22 cellular contexts compared by ENCODE assay signal in genomic region chr14:68918612-68919011, GRCh38.
DNase-seq lines count a peak whose midpoint lies in the region; ATAC-seq, FAIRE-seq and TF ChIP-seq lines count a peak whose summit lies in the region.
"Had no signal": no experiment of that assay in that cellular context is flagged by ENCODE, and none has a peak within 500 bp of the region (broad histone marks: within the 10 kb centered on the region; RNA-seq: fewer than 3 reads in every experiment).

No MANE protein-coding gene starts in this region.

- H3K9me3 Mint-ChIP-seq in CD4-positive, CD25-positive, alpha-beta regulatory T cell: peaks cover 0 to 2% (median 0%) of the 10 kb centered on the region in 7 donors
- H3K9me3 Mint-ChIP-seq in CD8-positive, alpha-beta T cell: no peaks in the 10 kb centered on the region
- no peaks in the 10 kb centered on the region for H3K9me3 Mint-ChIP-seq in chondrocyte (ENCODE audit: low read depth)
- H3K9me3 Mint-ChIP-seq: stimulated activated effector memory CD8-positive, alpha-beta T cell treated with anti-CD3 and anti-CD28 coated beads, Interleukin-12 subunit alpha, Interleukin-12 subunit beta, amount 100 ng/mL, for 72 hours had no signal

- intact Hi-C loops in CD8-positive, alpha-beta T cell (cut with DNase I, micrococcal nuclease): loop anchor here in 1 of 2 experiments (1.0 to 2.0 kb wide), 2 partner anchors 10 to 20 kb away; no protein-coding TSS in a partner anchor
- intact Hi-C loops in pancreas (cut with DNase I): loop anchor here in 1 of 3 donors (10.0 kb wide), 2 partner anchors 86 to 176 kb away; no protein-coding TSS in a partner anchor

- H3K27ac Mint-ChIP-seq in CD4-positive, CD25-positive, alpha-beta regulatory T cell: peak overlapping the region in 2 of 3 donors; percentile 34 to 42
- H3K27ac Mint-ChIP-seq in CD8-positive, alpha-beta T cell: peak overlapping the region; percentile 89
- H3K27ac Mint-ChIP-seq in chondrocyte (ENCODE audit: unreplicated experiment): peak overlapping the region; percentile 86
- H3K27ac Mint-ChIP-seq: memory B cell; stimulated activated effector memory CD8-positive, alpha-beta T cell treated with anti-CD3 and anti-CD28 coated beads, Interleukin-12 subunit alpha, Interleukin-12 subunit beta, amount 100 ng/mL, for 72 hours had no signal

- CTCF ChIA-PET in CD8-positive, alpha-beta T cell (lab: Charles Lee): no interaction called here

- H3K27me3 Mint-ChIP-seq in CD4-positive, CD25-positive, alpha-beta regulatory T cell: peaks cover 6% of the 10 kb centered on the region
- H3K27me3 Mint-ChIP-seq in CD8-positive, alpha-beta T cell (ENCODE audit: low read depth): no peaks in the 10 kb centered on the region
- H3K27me3 Mint-ChIP-seq in chondrocyte (ENCODE audit: low read depth): no peaks in the 10 kb centered on the region
- H3K27me3 Mint-ChIP-seq: CD8-positive, alpha-beta memory T cell had no signal

- peaks cover 18% of the 10 kb centered on the region for H3K36me3 ChIP-seq in CD4-positive, CD25-positive, alpha-beta regulatory T cell (ENCODE audit: control insufficient read depth, insufficient read depth, low read length)
- H3K36me3 ChIP-seq in CD8-positive, alpha-beta T cell (ENCODE audit: insufficient read depth, low read length): peaks cover 37% of the 10 kb centered on the region
- peaks cover 0 to 8% (median 0%) of the 10 kb centered on the region in 3 donors for H3K36me3 ChIP-seq in pancreas

- H3K4me1 Mint-ChIP-seq in CD4-positive, CD25-positive, alpha-beta regulatory T cell: peaks cover 0 to 49% (median 5%) of the 10 kb centered on the region in 4 donors
- H3K4me1 Mint-ChIP-seq in CD8-positive, alpha-beta T cell (ENCODE audit: low read depth): peaks cover 60% of the 10 kb centered on the region
- peaks cover 76% of the 10 kb centered on the region for H3K4me1 Mint-ChIP-seq in chondrocyte (ENCODE audit: low read depth)
- H3K4me1 Mint-ChIP-seq: memory B cell; stimulated activated effector memory CD8-positive, alpha-beta T cell treated with anti-CD3 and anti-CD28 coated beads, Interleukin-12 subunit alpha, Interleukin-12 subunit beta, amount 100 ng/mL, for 72 hours had no signal

- H3K4me3 ChIP-seq in CD4-positive, CD25-positive, alpha-beta regulatory T cell (ENCODE audit: low read depth, low read length): no peak overlapping the region
- H3K4me3 ChIP-seq in CD8-positive, alpha-beta T cell (ENCODE audit: low read depth, low read length): no peak overlapping the region
- no peak overlapping the region for H3K4me3 ChIP-seq in pancreas
- H3K4me3 ChIP-seq: heart left ventricle, MG63, spleen had no signal

- ATAC-seq in CD4-positive, CD25-positive, alpha-beta regulatory T cell (ENCODE audit: low read depth in 2 of 2): no peak
- peak; percentile 86 for ATAC-seq in CD8-positive, alpha-beta T cell
- ATAC-seq in pancreas (peak in 3 of 4 donors; percentile 3 to 23 (median 12)), GM18868 (IDR thresholded peaks at IDR 0.05; ENCODE audit: unreplicated experiment) (no peak)
- ATAC-seq: heart left ventricle; SK-N-SH treated with all-trans-retinoic acid at 6 μM for 48 hours; stimulated activated effector memory CD8-positive, alpha-beta T cell treated with anti-CD3 and anti-CD28 coated beads, Interleukin-12 subunit alpha, Interleukin-12 subunit beta, amount 100 ng/mL, for 72 hours had no signal

- WGBS in pancreas, 2 donors: 82 to 85% methylated on average over 10 of the region's 10 CpGs

- peak overlapping the region in 1 of 4 donors; percentile 3 for H3K4me3 Mint-ChIP-seq in CD4-positive, CD25-positive, alpha-beta regulatory T cell
- peak overlapping the region; percentile 22 for H3K4me3 Mint-ChIP-seq in CD8-positive, alpha-beta T cell
- no peak overlapping the region for H3K4me3 Mint-ChIP-seq in chondrocyte (ENCODE audit: unreplicated experiment)
- H3K4me3 Mint-ChIP-seq: CD8-positive, alpha-beta memory T cell; memory B cell; stimulated activated effector memory CD8-positive, alpha-beta T cell treated with anti-CD3 and anti-CD28 coated beads, Interleukin-12 subunit alpha, Interleukin-12 subunit beta, amount 100 ng/mL, for 72 hours had no signal

- H3K27ac ChIP-seq in CD4-positive, CD25-positive, alpha-beta regulatory T cell (ENCODE audit: insufficient read depth, low read length, poor library complexity, severe bottlenecking): no peak overlapping the region
- H3K27ac ChIP-seq in CD8-positive, alpha-beta T cell (ENCODE audit: low read depth, low read length): no peak overlapping the region
- H3K27ac ChIP-seq in pancreas: peak overlapping the region in 2 of 4 donors; percentile 1 to 39
- H3K27ac ChIP-seq: epithelial cell of prostate, WERI-Rb-1 had no signal

- H3K9me3 ChIP-seq in CD4-positive, CD25-positive, alpha-beta regulatory T cell (ENCODE audit: control insufficient read depth in 2 of 2, low read length in 2 of 2): no peaks in the 10 kb centered on the region
- H3K9me3 ChIP-seq in CD8-positive, alpha-beta T cell (ENCODE audit: low read length): no peaks in the 10 kb centered on the region
- H3K9me3 ChIP-seq in pancreas: no peaks in the 10 kb centered on the region
- H3K9me3 ChIP-seq: heart left ventricle, MG63, spleen had no signal

- POLR2A ChIA-PET in CD8-positive, alpha-beta T cell (lab: Charles Lee): interaction anchor here (0.6 to 1.5 kb wide), 4 partner anchors 20 to 184 kb away, joined by 3 to 5 read pairs (median 4); no protein-coding TSS in a partner anchor

- no peaks in the 10 kb centered on the region for H3K27me3 ChIP-seq in CD4-positive, CD25-positive, alpha-beta regulatory T cell (ENCODE audit: control insufficient read depth, insufficient read depth, low read length)
- no peaks in the 10 kb centered on the region for H3K27me3 ChIP-seq in CD8-positive, alpha-beta T cell (ENCODE audit: insufficient read depth, low read length)
- H3K27me3 ChIP-seq in pancreas: no peaks in the 10 kb centered on the region
- H3K27me3 ChIP-seq: heart left ventricle, MG63 had no signal

- no peak for DNase-seq in CD4-positive, CD25-positive, alpha-beta regulatory T cell
- no peak for DNase-seq in CD8-positive, alpha-beta T cell
- DNase-seq in chondrocyte (ENCODE audit: low spot score) (no peak), pancreas (no peak), DMS153 (lab: John Stamatoyannopoulos, UW) (no peak), T-helper 9 cell (no peak)
- DNase-seq: activated CD4-positive, alpha-beta T cell treated with anti-CD3 and anti-CD28 coated beads, Interleukin-2, amount 50 U/mL, for 48 hours; activated CD8-positive, alpha-beta memory T cell treated with anti-CD3 and anti-CD28 coated beads, Interleukin-2, amount 50 U/mL, for 48 hours; activated effector memory CD4-positive, alpha-beta T cell treated with anti-CD3 and anti-CD28 coated beads, Interleukin-2, amount 50 U/mL, for 16 hours; heart left ventricle; MG63; NCI-H82; spleen; stimulated activated CD4-positive, alpha-beta T cell treated with anti-CD3 and anti-CD28 coated beads, Interleukin-2, amount 100 ng/mL, for 48 hours; WERI-Rb-1 had no signal

- no peak for FAIRE-seq in pancreas (lab: Jason Lieb, UNC)
- FAIRE-seq: G401.6 had no signal

- H3K4me1 ChIP-seq in CD4-positive, CD25-positive, alpha-beta regulatory T cell (ENCODE audit: control insufficient read depth, insufficient read depth, low read length, poor library complexity, severe bottlenecking): no peaks in the 10 kb centered on the region
- peaks cover 50% of the 10 kb centered on the region for H3K4me1 ChIP-seq in CD8-positive, alpha-beta T cell (ENCODE audit: insufficient read depth, low read length)
- peaks cover 11 to 40% (median 20%) of the 10 kb centered on the region in 3 donors for H3K4me1 ChIP-seq in pancreas

- no peak for TF ChIP-seq CTCF in CD8-positive, alpha-beta T cell (IDR thresholded peaks at IDR 0.05)
- no peak for TF ChIP-seq CTCF in chondrocyte (IDR thresholded peaks at IDR 0.05)
- no peak for TF ChIP-seq CTCF in pancreas (IDR thresholded peaks at IDR 0.05)

- peaks cover 38% of the 10 kb centered on the region for H3K36me3 Mint-ChIP-seq in CD4-positive, CD25-positive, alpha-beta regulatory T cell
- peaks cover 73% of the 10 kb centered on the region for H3K36me3 Mint-ChIP-seq in CD8-positive, alpha-beta T cell
- H3K36me3 Mint-ChIP-seq in chondrocyte (ENCODE audit: low read depth): peaks cover 52% of the 10 kb centered on the region
- H3K36me3 Mint-ChIP-seq: memory B cell had no signal

Comparison
In these comparisons a context has a peak if more than half of its experiments do, and no peak if none do; other contexts are left out.
1. ATAC-seq: peak in CD8-positive, alpha-beta T cell (single experiment) and pancreas (3 of 4); none in CD4-positive, CD25-positive, alpha-beta regulatory T cell (0 of 2) and GM18868 (single experiment).
2. H3K27ac Mint-ChIP-seq: peak in every context shown above with its lines; median percentile 89 in CD8-positive, alpha-beta T cell; 86 in chondrocyte; 38 in CD4-positive, CD25-positive, alpha-beta regulatory T cell.